ENCODE assay signal across 2 cellular contexts in the genomic region with DNA sequence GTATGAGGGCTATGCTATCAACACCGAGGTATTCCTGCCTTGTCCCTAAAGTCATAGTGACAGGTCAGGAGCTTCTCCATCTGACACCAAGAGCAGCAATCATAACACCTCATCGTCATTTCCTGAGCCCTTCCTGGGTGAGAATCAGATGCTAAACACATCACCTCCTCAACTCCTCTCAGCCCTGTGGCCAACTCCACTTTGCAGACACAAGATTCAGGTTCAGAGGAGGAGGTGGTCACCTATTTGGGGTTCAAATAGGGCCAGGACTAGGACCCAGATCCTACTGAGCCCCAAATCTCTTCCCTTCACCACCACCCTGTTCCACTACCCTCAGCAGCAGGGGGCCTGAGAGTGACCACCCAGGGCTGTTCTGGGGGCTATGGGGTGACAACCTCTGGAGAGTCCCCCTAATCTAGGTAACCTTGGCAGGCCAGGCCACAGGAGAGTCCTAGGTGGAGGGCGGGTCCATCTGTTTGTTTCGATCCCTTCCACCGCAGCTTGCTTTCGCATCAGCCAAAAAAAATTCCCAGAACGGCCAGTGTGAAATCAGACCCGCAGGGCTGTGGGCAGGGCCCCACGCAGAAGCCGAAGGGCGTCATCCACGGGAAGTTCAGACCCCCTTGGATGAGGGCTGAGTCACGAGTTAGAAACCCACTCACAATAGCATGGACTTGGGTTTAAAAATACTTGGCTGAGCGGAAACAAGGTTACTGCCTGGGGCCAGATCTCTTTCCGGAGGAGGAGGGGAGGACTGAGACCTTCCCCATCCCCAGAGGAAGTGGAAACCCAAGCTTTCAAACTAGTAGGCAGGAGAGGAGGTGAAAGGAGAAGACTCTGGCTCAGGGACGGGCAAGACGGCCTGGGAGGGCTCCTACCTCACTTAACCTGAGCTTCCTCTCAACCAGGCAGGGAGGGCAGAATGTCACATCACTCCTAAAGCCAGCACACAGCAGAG.
TF ChIP-seq lines count a peak whose summit lies in the region.

No MANE protein-coding gene starts in this region.

TF ChIP-seq in GM12878, 131 proteins besides CTCF, POLR2A, EP300 and RAD21 (continues in another document):
- TF ChIP-seq ETV6 (conservative IDR thresholded peaks at IDR 0.05 in 1 of 2, IDR thresholded peaks at IDR 0.05 in 1 of 2; ENCODE audit: borderline replicate concordance in 1 of 2, low read depth in 1 of 2) = peak in 1 of 2 experiments; percentile 96; a peak in 2 of 4 replicates
- 0 out of 2 replicates have a peak, but pooled peaks have one; percentile 44 for TF ChIP-seq TAF1 (IDR thresholded peaks at IDR 0.05; ENCODE audit: borderline replicate concordance, low read depth, low read length)
- TF ChIP-seq TCF3 (IDR thresholded peaks at IDR 0.05; ENCODE audit: borderline replicate concordance, insufficient read depth, low read depth, low read length) = 0 out of 2 replicates have a peak, but pooled peaks have one; percentile 18
- TF ChIP-seq SMC3 (IDR thresholded peaks at IDR 0.05; ENCODE audit: borderline replicate concordance, low read length) = peak; percentile 12; the same call in 1 of the 2 replicates
- peak; percentile 75 for TF ChIP-seq MEF2A (IDR thresholded peaks at IDR 0.05; ENCODE audit: insufficient read depth, low read depth, low read length)
- 0 out of 2 replicates have a peak, but pooled peaks have one; percentile 22 for TF ChIP-seq NBN (IDR thresholded peaks at IDR 0.05)
- TF ChIP-seq, protein P1, sequence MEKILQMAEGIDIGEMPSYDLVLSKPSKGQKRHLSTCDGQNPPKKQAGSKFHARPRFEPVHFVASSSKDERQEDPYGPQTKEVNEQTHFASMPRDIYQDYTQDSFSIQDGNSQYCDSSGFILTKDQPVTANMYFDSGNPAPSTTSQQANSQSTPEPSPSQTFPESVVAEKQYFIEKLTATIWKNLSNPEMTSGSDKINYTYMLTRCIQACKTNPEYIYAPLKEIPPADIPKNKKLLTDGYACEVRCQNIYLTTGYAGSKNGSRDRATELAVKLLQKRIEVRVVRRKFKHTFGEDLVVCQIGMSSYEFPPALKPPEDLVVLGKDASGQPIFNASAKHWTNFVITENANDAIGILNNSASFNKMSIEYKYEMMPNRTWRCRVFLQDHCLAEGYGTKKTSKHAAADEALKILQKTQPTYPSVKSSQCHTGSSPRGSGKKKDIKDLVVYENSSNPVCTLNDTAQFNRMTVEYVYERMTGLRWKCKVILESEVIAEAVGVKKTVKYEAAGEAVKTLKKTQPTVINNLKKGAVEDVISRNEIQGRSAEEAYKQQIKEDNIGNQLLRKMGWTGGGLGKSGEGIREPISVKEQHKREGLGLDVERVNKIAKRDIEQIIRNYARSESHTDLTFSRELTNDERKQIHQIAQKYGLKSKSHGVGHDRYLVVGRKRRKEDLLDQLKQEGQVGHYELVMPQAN (conservative IDR thresholded peaks at IDR 0.05) = no peak
- peak; percentile 63; the same call in 1 of the 2 replicates for TF ChIP-seq ZBED1 (IDR thresholded peaks at IDR 0.05; ENCODE audit: borderline replicate concordance)
- no peak for TF ChIP-seq SUZ12 (IDR thresholded peaks at IDR 0.05; ENCODE audit: unreplicated experiment)
- TF ChIP-seq, protein P2, sequence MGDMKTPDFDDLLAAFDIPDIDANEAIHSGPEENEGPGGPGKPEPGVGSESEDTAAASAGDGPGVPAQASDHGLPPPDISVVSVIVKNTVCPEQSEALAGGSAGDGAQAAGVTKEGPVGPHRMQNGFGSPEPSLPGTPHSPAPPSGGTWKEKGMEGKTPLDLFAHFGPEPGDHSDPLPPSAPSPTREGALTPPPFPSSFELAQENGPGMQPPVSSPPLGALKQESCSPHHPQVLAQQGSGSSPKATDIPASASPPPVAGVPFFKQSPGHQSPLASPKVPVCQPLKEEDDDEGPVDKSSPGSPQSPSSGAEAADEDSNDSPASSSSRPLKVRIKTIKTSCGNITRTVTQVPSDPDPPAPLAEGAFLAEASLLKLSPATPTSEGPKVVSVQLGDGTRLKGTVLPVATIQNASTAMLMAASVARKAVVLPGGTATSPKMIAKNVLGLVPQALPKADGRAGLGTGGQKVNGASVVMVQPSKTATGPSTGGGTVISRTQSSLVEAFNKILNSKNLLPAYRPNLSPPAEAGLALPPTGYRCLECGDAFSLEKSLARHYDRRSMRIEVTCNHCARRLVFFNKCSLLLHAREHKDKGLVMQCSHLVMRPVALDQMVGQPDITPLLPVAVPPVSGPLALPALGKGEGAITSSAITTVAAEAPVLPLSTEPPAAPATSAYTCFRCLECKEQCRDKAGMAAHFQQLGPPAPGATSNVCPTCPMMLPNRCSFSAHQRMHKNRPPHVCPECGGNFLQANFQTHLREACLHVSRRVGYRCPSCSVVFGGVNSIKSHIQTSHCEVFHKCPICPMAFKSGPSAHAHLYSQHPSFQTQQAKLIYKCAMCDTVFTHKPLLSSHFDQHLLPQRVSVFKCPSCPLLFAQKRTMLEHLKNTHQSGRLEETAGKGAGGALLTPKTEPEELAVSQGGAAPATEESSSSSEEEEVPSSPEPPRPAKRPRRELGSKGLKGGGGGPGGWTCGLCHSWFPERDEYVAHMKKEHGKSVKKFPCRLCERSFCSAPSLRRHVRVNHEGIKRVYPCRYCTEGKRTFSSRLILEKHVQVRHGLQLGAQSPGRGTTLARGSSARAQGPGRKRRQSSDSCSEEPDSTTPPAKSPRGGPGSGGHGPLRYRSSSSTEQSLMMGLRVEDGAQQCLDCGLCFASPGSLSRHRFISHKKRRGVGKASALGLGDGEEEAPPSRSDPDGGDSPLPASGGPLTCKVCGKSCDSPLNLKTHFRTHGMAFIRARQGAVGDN (IDR thresholded peaks at IDR 0.05) = peak; percentile 52; the same call in 1 of the 2 replicates
- peak; percentile 89 to 90 for TF ChIP-seq IKZF2 (IDR thresholded peaks at IDR 0.05)
- TF ChIP-seq SIN3A (IDR thresholded peaks at IDR 0.05; ENCODE audit: low read depth, low read length) = no peak; the same call in 1 of the 2 replicates
- TF ChIP-seq, protein P3, sequence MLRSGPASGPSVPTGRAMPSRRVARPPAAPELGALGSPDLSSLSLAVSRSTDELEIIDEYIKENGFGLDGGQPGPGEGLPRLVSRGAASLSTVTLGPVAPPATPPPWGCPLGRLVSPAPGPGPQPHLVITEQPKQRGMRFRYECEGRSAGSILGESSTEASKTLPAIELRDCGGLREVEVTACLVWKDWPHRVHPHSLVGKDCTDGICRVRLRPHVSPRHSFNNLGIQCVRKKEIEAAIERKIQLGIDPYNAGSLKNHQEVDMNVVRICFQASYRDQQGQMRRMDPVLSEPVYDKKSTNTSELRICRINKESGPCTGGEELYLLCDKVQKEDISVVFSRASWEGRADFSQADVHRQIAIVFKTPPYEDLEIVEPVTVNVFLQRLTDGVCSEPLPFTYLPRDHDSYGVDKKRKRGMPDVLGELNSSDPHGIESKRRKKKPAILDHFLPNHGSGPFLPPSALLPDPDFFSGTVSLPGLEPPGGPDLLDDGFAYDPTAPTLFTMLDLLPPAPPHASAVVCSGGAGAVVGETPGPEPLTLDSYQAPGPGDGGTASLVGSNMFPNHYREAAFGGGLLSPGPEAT (IDR thresholded peaks at IDR 0.05; ENCODE audit: low read depth) = peak; percentile 79

TF ChIP-seq in liver, 16 proteins besides CTCF, POLR2A, EP300 and RAD21:
- TF ChIP-seq JUND (IDR thresholded peaks at IDR 0.05) (no peak), GABPA (IDR thresholded peaks at IDR 0.05 in 1 of 2, conservative IDR thresholded peaks at IDR 0.05 in 1 of 2) (peak in 1 of 2 donors; percentile 24), HNF4G (IDR thresholded peaks at IDR 0.05) (no peak), RXRA (IDR thresholded peaks at IDR 0.05) (peak in 1 of 2 donors; percentile 8), HNF4A (conservative IDR thresholded peaks at IDR 0.05) (no peak), SP1 (IDR thresholded peaks at IDR 0.05) (peak; percentile 13), TAF1 (conservative IDR thresholded peaks at IDR 0.05) (no peak), NR2F2 (IDR thresholded peaks at IDR 0.05) (peak; percentile 97)
- TF ChIP-seq, protein P4, sequence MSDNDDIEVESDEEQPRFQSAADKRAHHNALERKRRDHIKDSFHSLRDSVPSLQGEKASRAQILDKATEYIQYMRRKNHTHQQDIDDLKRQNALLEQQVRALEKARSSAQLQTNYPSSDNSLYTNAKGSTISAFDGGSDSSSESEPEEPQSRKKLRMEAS (IDR thresholded peaks at IDR 0.05) = peak; percentile 46
- TF ChIP-seq, protein P5, sequence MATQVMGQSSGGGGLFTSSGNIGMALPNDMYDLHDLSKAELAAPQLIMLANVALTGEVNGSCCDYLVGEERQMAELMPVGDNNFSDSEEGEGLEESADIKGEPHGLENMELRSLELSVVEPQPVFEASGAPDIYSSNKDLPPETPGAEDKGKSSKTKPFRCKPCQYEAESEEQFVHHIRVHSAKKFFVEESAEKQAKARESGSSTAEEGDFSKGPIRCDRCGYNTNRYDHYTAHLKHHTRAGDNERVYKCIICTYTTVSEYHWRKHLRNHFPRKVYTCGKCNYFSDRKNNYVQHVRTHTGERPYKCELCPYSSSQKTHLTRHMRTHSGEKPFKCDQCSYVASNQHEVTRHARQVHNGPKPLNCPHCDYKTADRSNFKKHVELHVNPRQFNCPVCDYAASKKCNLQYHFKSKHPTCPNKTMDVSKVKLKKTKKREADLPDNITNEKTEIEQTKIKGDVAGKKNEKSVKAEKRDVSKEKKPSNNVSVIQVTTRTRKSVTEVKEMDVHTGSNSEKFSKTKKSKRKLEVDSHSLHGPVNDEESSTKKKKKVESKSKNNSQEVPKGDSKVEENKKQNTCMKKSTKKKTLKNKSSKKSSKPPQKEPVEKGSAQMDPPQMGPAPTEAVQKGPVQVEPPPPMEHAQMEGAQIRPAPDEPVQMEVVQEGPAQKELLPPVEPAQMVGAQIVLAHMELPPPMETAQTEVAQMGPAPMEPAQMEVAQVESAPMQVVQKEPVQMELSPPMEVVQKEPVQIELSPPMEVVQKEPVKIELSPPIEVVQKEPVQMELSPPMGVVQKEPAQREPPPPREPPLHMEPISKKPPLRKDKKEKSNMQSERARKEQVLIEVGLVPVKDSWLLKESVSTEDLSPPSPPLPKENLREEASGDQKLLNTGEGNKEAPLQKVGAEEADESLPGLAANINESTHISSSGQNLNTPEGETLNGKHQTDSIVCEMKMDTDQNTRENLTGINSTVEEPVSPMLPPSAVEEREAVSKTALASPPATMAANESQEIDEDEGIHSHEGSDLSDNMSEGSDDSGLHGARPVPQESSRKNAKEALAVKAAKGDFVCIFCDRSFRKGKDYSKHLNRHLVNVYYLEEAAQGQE (IDR thresholded peaks at IDR 0.05) = no peak
- TF ChIP-seq, protein P6, sequence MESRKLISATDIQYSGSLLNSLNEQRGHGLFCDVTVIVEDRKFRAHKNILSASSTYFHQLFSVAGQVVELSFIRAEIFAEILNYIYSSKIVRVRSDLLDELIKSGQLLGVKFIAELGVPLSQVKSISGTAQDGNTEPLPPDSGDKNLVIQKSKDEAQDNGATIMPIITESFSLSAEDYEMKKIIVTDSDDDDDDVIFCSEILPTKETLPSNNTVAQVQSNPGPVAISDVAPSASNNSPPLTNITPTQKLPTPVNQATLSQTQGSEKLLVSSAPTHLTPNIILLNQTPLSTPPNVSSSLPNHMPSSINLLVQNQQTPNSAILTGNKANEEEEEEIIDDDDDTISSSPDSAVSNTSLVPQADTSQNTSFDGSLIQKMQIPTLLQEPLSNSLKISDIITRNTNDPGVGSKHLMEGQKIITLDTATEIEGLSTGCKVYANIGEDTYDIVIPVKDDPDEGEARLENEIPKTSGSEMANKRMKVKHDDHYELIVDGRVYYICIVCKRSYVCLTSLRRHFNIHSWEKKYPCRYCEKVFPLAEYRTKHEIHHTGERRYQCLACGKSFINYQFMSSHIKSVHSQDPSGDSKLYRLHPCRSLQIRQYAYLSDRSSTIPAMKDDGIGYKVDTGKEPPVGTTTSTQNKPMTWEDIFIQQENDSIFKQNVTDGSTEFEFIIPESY (IDR thresholded peaks at IDR 0.05) = no peak
